27 cellular contexts compared by ENCODE assay signal in genomic region chr1:231549733-231550447, GRCh38.
"Had no signal": no experiment of that assay in that cellular context is flagged by ENCODE, and none has a peak within 500 bp of the region (broad histone marks: within the 10 kb centered on the region; RNA-seq: fewer than 3 reads in every experiment).

No MANE protein-coding gene starts in this region.

- ATAC-seq: activated CD4-positive, CD25-positive, alpha-beta regulatory T cell treated with anti-CD3 and anti-CD28 coated beads, Interleukin-2, amount 50 U/mL, for 24 hours; gastroesophageal sphincter; left cardiac atrium; left ventricle myocardium superior; stimulated activated memory B cell treated with anti-CD40 and anti-IgM and Interleukin-4, amounts not matched to agents 10 μg/mL and 1 μg/mL and 100 μg/mL, for 72 hours had no signal

- H3K4me1 ChIP-seq: uterus had no signal

- H3K27ac Mint-ChIP-seq: activated naive CD8-positive, alpha-beta T cell; effector memory CD8-positive, alpha-beta T cell; nephron progenitor cell; stimulated activated memory B cell treated with anti-CD40 and anti-IgM and Interleukin-4, amounts not matched to agents 10 μg/mL and 1 μg/mL and 100 μg/mL, for 72 hours; type B pancreatic cell had no signal

- H3K4me3 Mint-ChIP-seq: activated naive CD8-positive, alpha-beta T cell; effector memory CD8-positive, alpha-beta T cell; nephron progenitor cell; stimulated activated memory B cell treated with anti-CD40 and anti-IgM and Interleukin-4, amounts not matched to agents 10 μg/mL and 1 μg/mL and 100 μg/mL, for 72 hours; stimulated activated naive CD8-positive, alpha-beta T cell treated with anti-CD3 and anti-CD28 coated beads, Interleukin-15, amount 100 ng/mL, for 72 hours; type B pancreatic cell had no signal

- DNase-seq: activated CD4-positive, alpha-beta T cell treated with anti-CD3 and anti-CD28 coated beads, Interleukin-2, amount 50 U/mL, for 48 hours; activated CD8-positive, alpha-beta memory T cell treated with anti-CD3 and anti-CD28 coated beads for 24 hours; activated effector memory CD4-positive, alpha-beta T cell treated with Interleukin-2 at 50 U/mL for 16 hours; anterior cingulate cortex; cerebellar nuclear complex; head of caudate nucleus; hippocampal formation; left cardiac atrium; left ventricle myocardium superior; nephron progenitor cell; stimulated activated CD4-positive, alpha-beta T cell treated with anti-CD3 and anti-CD28 coated beads, Interleukin-1b, Interleukin-23, amount 100 ng/mL, for 48 hours; stimulated activated CD4-positive, alpha-beta T cell treated with anti-CD3 and anti-CD28 coated beads, Interleukin-4, amount 100 ng/mL, for 4 hours; stimulated activated CD8-positive, alpha-beta memory T cell treated with anti-CD3 and anti-CD28 coated beads, Interleukin-4, amount 100 ng/mL, for 48 hours; stimulated activated naive CD8-positive, alpha-beta T cell treated with anti-CD3 and anti-CD28 coated beads, Interleukin-15, amount 100 ng/mL, for 72 hours; substantia nigra; T-helper 9 cell; uterus had no signal

- H3K27me3 Mint-ChIP-seq: activated naive CD8-positive, alpha-beta T cell; effector memory CD8-positive, alpha-beta T cell; stimulated activated memory B cell treated with anti-CD40 and anti-IgM and Interleukin-4, amounts not matched to agents 10 μg/mL and 1 μg/mL and 100 μg/mL, for 72 hours; stimulated activated naive CD8-positive, alpha-beta T cell treated with anti-CD3 and anti-CD28 coated beads, Interleukin-15, amount 100 ng/mL, for 72 hours; type B pancreatic cell had no signal

- H3K4me2 ChIP-seq: smooth muscle cell had no signal

- H3K4me1 Mint-ChIP-seq: nephron progenitor cell had no signal

- H3K4me3 ChIP-seq: coronary artery, gastroesophageal sphincter, smooth muscle cell, uterus had no signal

- H3K9me3 ChIP-seq: gastroesophageal sphincter, neutrophil, uterus had no signal

- H3K27ac ChIP-seq: coronary artery, gastroesophageal sphincter, neutrophil, VCaP had no signal

- H3K36me3 ChIP-seq: uterus had no signal

- H3K27me3 ChIP-seq: gastroesophageal sphincter, neutrophil, uterus had no signal

- H3K9me3 Mint-ChIP-seq: effector memory CD8-positive, alpha-beta T cell; nephron progenitor cell; stimulated activated memory B cell treated with anti-CD40 and anti-IgM and Interleukin-4, amounts not matched to agents 10 μg/mL and 1 μg/mL and 100 μg/mL, for 72 hours; stimulated activated naive CD8-positive, alpha-beta T cell treated with anti-CD3 and anti-CD28 coated beads, Interleukin-15, amount 100 ng/mL, for 72 hours; type B pancreatic cell had no signal
